In the genomic region with DNA sequence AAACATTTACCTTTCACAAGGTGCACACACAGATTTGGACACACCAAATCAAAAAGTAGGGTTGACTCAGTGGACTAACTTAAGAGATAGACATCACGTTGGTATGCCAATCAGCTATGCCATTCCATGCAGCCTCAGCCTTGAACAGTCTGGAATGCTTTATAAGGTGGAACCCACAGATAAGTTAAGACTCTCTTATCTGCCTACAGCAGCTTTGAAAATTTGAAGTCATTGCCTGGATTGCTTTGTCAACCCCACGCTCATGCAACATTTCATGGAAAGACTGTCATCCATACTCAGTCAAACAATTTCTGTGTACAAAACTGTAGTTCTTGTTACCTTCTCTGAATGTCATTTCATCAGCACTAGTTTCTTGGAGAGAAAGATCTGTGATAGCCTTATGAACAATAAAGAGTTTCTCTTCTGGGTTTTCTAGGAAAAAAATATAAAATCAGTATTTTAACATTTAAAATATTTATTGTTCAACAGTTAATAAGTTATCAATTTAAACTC, we compare ENCODE assay signal across 20 cellular contexts. TPM values are rescaled to one million over a fixed set of nuclear protein-coding genes. Genes with fewer than 3 reads are reported as not detected.
"Had no signal": no experiment of that assay in that cellular context is flagged by ENCODE, and none has a peak within 500 bp of the region (broad histone marks: within the 10 kb centered on the region; RNA-seq: fewer than 3 reads in every experiment).

No MANE protein-coding gene starts in this region.

- H3K4me1 ChIP-seq: breast epithelium had no signal

- H3K36me3 ChIP-seq: breast epithelium, neutrophil, transverse colon had no signal

- H3K4me3 Mint-ChIP-seq: activated CD8-positive, alpha-beta memory T cell treated with anti-CD3 and anti-CD28 coated beads, Interleukin-2, amount 10 ng/mL, durations not matched to agents 7 days and 5 days; activated naive CD4-positive, alpha-beta T cell treated with anti-CD3 and anti-CD28 coated beads, Interleukin-2, amount 50 U/mL, for 24 hours; activated T-cell treated with anti-CD3 and anti-CD28 coated beads, Interleukin-2, amount 50 U/mL, for 24 hours; naive thymus-derived CD4-positive, alpha-beta T cell; T-helper 17 cell had no signal

- H3K9me3 Mint-ChIP-seq: activated T-cell treated with anti-CD3 and anti-CD28 coated beads, Interleukin-2, amount 50 U/mL, for 24 hours had no signal

- H3K4me3 ChIP-seq: breast epithelium, lung, skin epidermis, transverse colon had no signal

- ATAC-seq: activated CD8-positive, alpha-beta memory T cell treated with anti-CD3 and anti-CD28 coated beads, Interleukin-2, amount 10 ng/mL, durations not matched to agents 7 days and 5 days; left cardiac atrium; naive thymus-derived CD4-positive, alpha-beta T cell; T-helper 17 cell had no signal

- H3K27me3 Mint-ChIP-seq: activated CD8-positive, alpha-beta memory T cell treated with anti-CD3 and anti-CD28 coated beads, Interleukin-2, amount 10 ng/mL, durations not matched to agents 7 days and 5 days; activated naive CD4-positive, alpha-beta T cell treated with anti-CD3 and anti-CD28 coated beads, Interleukin-2, amount 50 U/mL, for 24 hours; activated T-cell treated with anti-CD3 and anti-CD28 coated beads, Interleukin-2, amount 50 U/mL, for 24 hours; naive thymus-derived CD4-positive, alpha-beta T cell; T-helper 17 cell had no signal

- H3K27me3 ChIP-seq: breast epithelium, neutrophil, transverse colon had no signal

- H3K27ac Mint-ChIP-seq: activated CD8-positive, alpha-beta memory T cell treated with anti-CD3 and anti-CD28 coated beads, Interleukin-2, amount 10 ng/mL, durations not matched to agents 7 days and 5 days; activated naive CD4-positive, alpha-beta T cell treated with anti-CD3 and anti-CD28 coated beads, Interleukin-2, amount 50 U/mL, for 24 hours; activated T-cell treated with anti-CD3 and anti-CD28 coated beads, Interleukin-2, amount 50 U/mL, for 24 hours; naive thymus-derived CD4-positive, alpha-beta T cell; T-helper 17 cell had no signal

- H3K27ac ChIP-seq: breast epithelium, neutrophil, skin epidermis, transverse colon had no signal

- DNase-seq: activated CD4-positive, alpha-beta T cell treated with anti-CD3 and anti-CD28 coated beads, Interleukin-2, amount 50 U/mL, for 48 hours; activated CD4-positive, CD25-positive, alpha-beta regulatory T cell treated with anti-CD3 and anti-CD28 coated beads, Interleukin-2, amount 50 U/mL, for 72 hours; activated CD8-positive, alpha-beta memory T cell treated with anti-CD3 and anti-CD28 coated beads, Interleukin-2, amount 10 ng/mL, durations not matched to agents 7 days and 5 days; activated effector memory CD4-positive, alpha-beta T cell treated with Interleukin-2 at 50 U/mL for 16 hours; activated T-cell treated with anti-CD3 and anti-CD28 coated beads, Interleukin-2, amount 50 U/mL, for 24 hours; aorta; effector memory CD4-positive, alpha-beta T cell; hypothalamus; left cardiac atrium; naive thymus-derived CD4-positive, alpha-beta T cell; posterior cingulate gyrus; T-helper 17 cell; transverse colon had no signal

- H3K9me3 ChIP-seq: breast epithelium, neutrophil, transverse colon had no signal

- FAIRE-seq: TTC549 had no signal

RNA-seq across cellular contexts. Expression of a gene that starts 1.2 kb away (rescaled TPM):
- total RNA-seq: glomerular endothelial cell had no signal
- polyA plus RNA-seq: aorta had no signal
